8 cellular contexts compared by ENCODE assay signal in genomic region chr11:107457205-107457557, GRCh38. TPM values are rescaled to one million over a fixed set of nuclear protein-coding genes. Genes with fewer than 3 reads are reported as not detected.
DNase-seq lines count a peak whose midpoint lies in the region; ATAC-seq and TF ChIP-seq lines count a peak whose summit lies in the region.

No MANE protein-coding gene starts in this region.

- peak overlapping the region; percentile 91 for H3K4me3 Mint-ChIP-seq in activated T-helper 1 cell treated with anti-CD3 and anti-CD28 coated beads, Interleukin-12 subunit alpha, Interleukin-12 subunit beta, Interleukin-2, Interleukin-4 antibody, amounts not matched to agents 30 ng/mL and 10 ng/mL and 1 ng/mL, durations not matched to agents 14 hours and 24 hours and 36 hours
- H3K4me3 Mint-ChIP-seq in glutamatergic neuron (ENCODE audit: unreplicated experiment): peak overlapping the region; percentile 89

- WGBS in sigmoid colon, 2 donors: 1% methylated on average over 6 of the region's 6 CpGs

- H3K4me1 ChIP-seq in ES-I3 (ENCODE audit: insufficient read depth, low read length): no peaks in the 10 kb centered on the region
- H3K4me1 ChIP-seq in sigmoid colon: peaks cover 0 to 23% (median 14%) of the 10 kb centered on the region in 4 donors

- peak overlapping the region; percentile 62 to 79 (median 73) for H3K4me3 ChIP-seq in sigmoid colon

- peaks cover 6% of the 10 kb centered on the region for H3K36me3 ChIP-seq in ES-I3 (ENCODE audit: insufficient read depth, low read length)
- H3K36me3 ChIP-seq in sigmoid colon: peaks cover 6 to 32% (median 14%) of the 10 kb centered on the region in 4 donors

- no peaks in the 10 kb centered on the region for H3K27me3 ChIP-seq in sigmoid colon

- no peak for TF ChIP-seq POLR2A in sigmoid colon (IDR thresholded peaks at IDR 0.05)

- ATAC-seq in GM21381 (IDR thresholded peaks at IDR 0.05; ENCODE audit: unreplicated experiment): peak; percentile 33

- H3K4me1 Mint-ChIP-seq in activated T-helper 1 cell treated with anti-CD3 and anti-CD28 coated beads, Interleukin-12 subunit alpha, Interleukin-12 subunit beta, Interleukin-2, Interleukin-4 antibody, amounts not matched to agents 30 ng/mL and 10 ng/mL and 1 ng/mL, durations not matched to agents 14 hours and 24 hours and 36 hours (ENCODE audit: low read depth): peaks cover 28% of the 10 kb centered on the region
- H3K4me1 Mint-ChIP-seq in glutamatergic neuron (ENCODE audit: low read depth, unreplicated experiment): no peaks in the 10 kb centered on the region

- H3K9me3 ChIP-seq in ES-I3 (ENCODE audit: control insufficient read depth, insufficient read depth, low read length) (no peaks in the 10 kb centered on the region), sigmoid colon (no peaks in the 10 kb centered on the region)

- peak overlapping the region; percentile 73 to 83 (median 81) for H3K27ac ChIP-seq in sigmoid colon

- peaks cover 7% of the 10 kb centered on the region for H3K27me3 Mint-ChIP-seq in activated T-helper 1 cell treated with anti-CD3 and anti-CD28 coated beads, Interleukin-12 subunit alpha, Interleukin-12 subunit beta, Interleukin-2, Interleukin-4 antibody, amounts not matched to agents 30 ng/mL and 10 ng/mL and 1 ng/mL, durations not matched to agents 14 hours and 24 hours and 36 hours (ENCODE audit: insufficient read depth)
- H3K27me3 Mint-ChIP-seq in glutamatergic neuron (ENCODE audit: unreplicated experiment): no peaks in the 10 kb centered on the region

- peak overlapping the region; percentile 87 for H3K27ac Mint-ChIP-seq in activated T-helper 1 cell treated with anti-CD3 and anti-CD28 coated beads, Interleukin-12 subunit alpha, Interleukin-12 subunit beta, Interleukin-2, Interleukin-4 antibody, amounts not matched to agents 30 ng/mL and 10 ng/mL and 1 ng/mL, durations not matched to agents 14 hours and 24 hours and 36 hours
- H3K27ac Mint-ChIP-seq in glutamatergic neuron (ENCODE audit: unreplicated experiment): peak overlapping the region; percentile 28

- no peak for TF ChIP-seq EP300 in sigmoid colon (IDR thresholded peaks at IDR 0.05)

- intact Hi-C loops in activated T-helper 1 cell treated with anti-CD3 and anti-CD28 coated beads, Interleukin-12 subunit alpha, Interleukin-12 subunit beta, Interleukin-2, Interleukin-4 antibody, amounts not matched to agents 30 ng/mL and 10 ng/mL and 1 ng/mL, durations not matched to agents 14 hours and 24 hours and 36 hours (cut with micrococcal nuclease): loop anchor here (1.0 to 10.0 kb wide), 9 partner anchors 90 to 1380 kb away; partner anchors contain the start of genes AASDHPPT, ALKBH8, C11orf65 and CUL5
- intact Hi-C loops in sigmoid colon (cut with DNase I): no loop called here

- H3K9ac ChIP-seq in ES-I3 (ENCODE audit: low read depth, low read length): peak overlapping the region; percentile 98

- peaks cover 12% of the 10 kb centered on the region for H3K36me3 Mint-ChIP-seq in activated T-helper 1 cell treated with anti-CD3 and anti-CD28 coated beads, Interleukin-12 subunit alpha, Interleukin-12 subunit beta, Interleukin-2, Interleukin-4 antibody, amounts not matched to agents 30 ng/mL and 10 ng/mL and 1 ng/mL, durations not matched to agents 14 hours and 24 hours and 36 hours (ENCODE audit: low read depth)
- H3K36me3 Mint-ChIP-seq in glutamatergic neuron (ENCODE audit: unreplicated experiment): no peaks in the 10 kb centered on the region

- DNase-seq in HK-2 (ENCODE audit: unreplicated experiment) (peak; percentile 3), glutamatergic neuron (no peak), sigmoid colon (no peak), NCI-H446 treated with DMSO at 0.1 percent for 48 hours (lab: John Stamatoyannopoulos, UW) (no peak), middle frontal gyrus (ENCODE audit: extremely low spot score, low spot score) (no peak)
- peak; percentile 2 for DNase-seq in activated T-helper 1 cell treated with anti-CD3 and anti-CD28 coated beads, Interleukin-12 subunit alpha, Interleukin-12 subunit beta, Interleukin-2, Interleukin-4 antibody, amounts not matched to agents 30 ng/mL and 10 ng/mL and 1 ng/mL, durations not matched to agents 14 hours and 24 hours and 36 hours (ENCODE audit: low spot score)

- no peak for TF ChIP-seq CTCF in glutamatergic neuron (IDR thresholded peaks at IDR 0.05; ENCODE audit: partially characterized antibody, unreplicated experiment)
- no peak for TF ChIP-seq CTCF in sigmoid colon (IDR thresholded peaks at IDR 0.05)

- no peaks in the 10 kb centered on the region for H3K9me3 Mint-ChIP-seq in activated T-helper 1 cell treated with anti-CD3 and anti-CD28 coated beads, Interleukin-12 subunit alpha, Interleukin-12 subunit beta, Interleukin-2, Interleukin-4 antibody, amounts not matched to agents 30 ng/mL and 10 ng/mL and 1 ng/mL, durations not matched to agents 14 hours and 24 hours and 36 hours
- no peaks in the 10 kb centered on the region for H3K9me3 Mint-ChIP-seq in glutamatergic neuron (ENCODE audit: unreplicated experiment)

RNA-seq across cellular contexts. Expression of gene CWF19L2, which starts 0.4 kb away (rescaled TPM):
- total RNA-seq in activated T-helper 1 cell treated with anti-CD3 and anti-CD28 coated beads, Interleukin-12 subunit alpha, Interleukin-12 subunit beta, Interleukin-2, Interleukin-4 antibody, amounts not matched to agents 30 ng/mL and 10 ng/mL and 1 ng/mL, durations not matched to agents 14 hours and 24 hours and 36 hours: 16.5 and 16.7 TPM in 2 replicates
- total RNA-seq in glutamatergic neuron (ENCODE audit: unreplicated experiment) (15.0 TPM), sigmoid colon (10 to 100 TPM; 20.6 to 28.5 (median 24.4) TPM)
- 1 to 10 TPM; 3.2 to 5.9 (median 4.8) TPM for polyA plus RNA-seq in sigmoid colon

Comparison
In these comparisons a context has a peak if more than half of its experiments do, and no peak if none do; other contexts are left out.
1. DNase-seq: peak in HK-2 (single experiment) and activated T-helper 1 cell treated with anti-CD3 and anti-CD28 coated beads, Interleukin-12 subunit alpha, Interleukin-12 subunit beta, Interleukin-2, Interleukin-4 antibody, amounts not matched to agents 30 ng/mL and 10 ng/mL and 1 ng/mL, durations not matched to agents 14 hours and 24 hours and 36 hours (single experiment); none in glutamatergic neuron (single experiment), sigmoid colon (single experiment), NCI-H446 treated with DMSO at 0.1 percent for 48 hours (single experiment) and middle frontal gyrus (single experiment).